Comparison of ENCODE assay signal across 13 cellular contexts in the genomic region with DNA sequence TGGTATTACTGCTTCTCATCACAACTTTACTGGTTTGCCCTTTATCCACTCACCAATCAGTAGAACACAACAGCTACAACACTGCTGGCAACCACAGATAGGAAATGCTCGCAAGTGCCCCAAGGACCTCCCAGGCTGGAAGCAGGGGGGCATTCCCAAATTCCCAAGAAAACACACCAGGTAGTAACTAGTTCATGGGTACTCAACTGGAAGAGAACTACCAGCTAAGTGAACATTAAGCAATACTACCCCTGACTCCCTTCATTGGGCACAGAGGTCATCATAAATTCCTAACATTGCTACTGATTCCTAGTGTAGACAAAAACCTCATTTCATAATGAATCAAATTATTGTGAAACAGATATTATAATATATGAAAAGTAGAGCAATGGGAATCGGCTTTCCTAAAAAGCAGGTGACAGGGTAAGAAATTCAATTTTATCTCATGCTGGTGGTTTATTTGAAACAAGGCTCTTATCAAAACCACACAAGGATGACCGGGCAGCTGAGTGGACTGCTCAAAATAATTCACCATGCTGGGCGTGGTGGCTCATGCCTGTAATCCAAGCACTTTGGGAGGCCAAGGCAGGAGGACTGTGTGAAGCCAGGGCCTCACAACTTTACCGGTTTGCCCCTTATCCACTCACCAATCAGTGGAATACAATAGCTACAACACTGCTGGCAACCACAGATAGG.
"Had no signal": no experiment of that assay in that cellular context is flagged by ENCODE, and none has a peak within 500 bp of the region (broad histone marks: within the 10 kb centered on the region; RNA-seq: fewer than 3 reads in every experiment).

No MANE protein-coding gene starts in this region.

- H3K4me3 Mint-ChIP-seq: activated B cell treated with CpG ODN at 0.5 μM for 24 hours; activated CD4-positive, alpha-beta T cell treated with anti-CD3 and anti-CD28 coated beads, Interleukin-2, amount 10 ng/mL, durations not matched to agents 7 days and 5 days; neural progenitor cell had no signal

- ATAC-seq: body of pancreas, left ventricle myocardium superior had no signal

- DNase-seq: activated B cell treated with CpG ODN at 0.5 μM for 24 hours; activated CD4-positive, alpha-beta T cell treated with anti-CD3 and anti-CD28 coated beads, Interleukin-2, amount 10 ng/mL, durations not matched to agents 7 days and 5 days; activated CD8-positive, alpha-beta memory T cell treated with anti-CD3 and anti-CD28 coated beads for 24 hours; activated naive CD4-positive, alpha-beta T cell treated with anti-CD3 and anti-CD28 coated beads, Interleukin-2, amount 50 U/mL, for 16 hours; adrenal gland; body of pancreas; central memory CD4-positive, alpha-beta T cell; effector CD8-positive, alpha-beta T cell; left ventricle myocardium superior; small intestine; substantia nigra; T-helper 2 cell had no signal

- H3K9me3 Mint-ChIP-seq: activated B cell treated with CpG ODN at 0.5 μM for 24 hours; activated CD4-positive, alpha-beta T cell treated with anti-CD3 and anti-CD28 coated beads, Interleukin-2, amount 10 ng/mL, durations not matched to agents 7 days and 5 days; neural progenitor cell had no signal

- H3K27me3 Mint-ChIP-seq: activated B cell treated with CpG ODN at 0.5 μM for 24 hours; activated CD4-positive, alpha-beta T cell treated with anti-CD3 and anti-CD28 coated beads, Interleukin-2, amount 10 ng/mL, durations not matched to agents 7 days and 5 days had no signal

- H3K27ac Mint-ChIP-seq: activated B cell treated with CpG ODN at 0.5 μM for 24 hours; activated CD4-positive, alpha-beta T cell treated with anti-CD3 and anti-CD28 coated beads, Interleukin-2, amount 10 ng/mL, durations not matched to agents 7 days and 5 days; neural progenitor cell had no signal
